Comparison of ENCODE assay signal across 15 cellular contexts in the genomic region with DNA sequence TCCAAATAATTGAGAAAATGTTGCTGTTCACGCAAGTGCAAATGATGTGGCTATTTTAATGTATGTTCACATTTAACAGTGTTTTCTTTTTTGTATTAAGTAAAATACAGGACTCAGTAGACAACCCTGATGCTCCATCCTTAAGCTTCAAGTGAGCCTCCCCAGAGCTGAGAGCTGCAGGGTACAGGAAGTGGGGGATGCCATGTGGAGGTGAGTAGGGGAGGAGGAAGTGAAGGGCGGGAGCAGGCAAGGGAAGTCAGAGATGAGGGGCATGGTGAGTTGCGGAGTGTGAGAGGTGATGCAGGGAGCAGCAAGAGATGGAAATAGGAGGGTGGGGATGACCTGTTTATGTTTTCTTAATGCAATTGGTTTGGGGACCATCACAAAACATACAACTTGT.
DNase-seq lines count a peak whose midpoint lies in the region; ATAC-seq and TF ChIP-seq lines count a peak whose summit lies in the region.
"Had no signal": no experiment of that assay in that cellular context is flagged by ENCODE, and none has a peak within 500 bp of the region (broad histone marks: within the 10 kb centered on the region; RNA-seq: fewer than 3 reads in every experiment).

No MANE protein-coding gene starts in this region.

- no peak for TF ChIP-seq CTCF in WTC11 (IDR thresholded peaks at IDR 0.05)
- TF ChIP-seq CTCF in natural killer cell (IDR thresholded peaks at IDR 0.05): no peak

- H3K4me1 Mint-ChIP-seq in activated CD4-positive, alpha-beta T cell treated with anti-CD3 and anti-CD28 coated beads, Interleukin-2, amount 10 ng/mL, durations not matched to agents 7 days and 5 days: peaks cover 37% of the 10 kb centered on the region
- H3K4me1 Mint-ChIP-seq in WTC11 (peaks cover 44% of the 10 kb centered on the region), natural killer cell (peaks cover 96% of the 10 kb centered on the region in 2 donors)

- intact Hi-C loops in natural killer cell (cut with micrococcal nuclease): loop anchor here (1.0 to 5.0 kb wide), 5 partner anchors 21 to 73 kb away; no protein-coding TSS in a partner anchor

- POLR2A ChIA-PET in activated CD4-positive, alpha-beta T cell treated with anti-CD3 and anti-CD28 coated beads, Interleukin-2, amount 10 ng/mL, durations not matched to agents 7 days and 5 days (lab: Charles Lee): no interaction called here
- POLR2A ChIA-PET in WTC11 (lab: Charles Lee): no interaction called here

- peaks cover 1% of the 10 kb centered on the region for H3K9me3 Mint-ChIP-seq in activated CD4-positive, alpha-beta T cell treated with anti-CD3 and anti-CD28 coated beads, Interleukin-2, amount 10 ng/mL, durations not matched to agents 7 days and 5 days
- H3K9me3 Mint-ChIP-seq in WTC11 (no peaks in the 10 kb centered on the region), natural killer cell (no peaks in the 10 kb centered on the region)

- CTCF ChIA-PET in activated CD4-positive, alpha-beta T cell treated with anti-CD3 and anti-CD28 coated beads, Interleukin-2, amount 10 ng/mL, durations not matched to agents 7 days and 5 days (lab: Charles Lee): interaction anchor here (0.5 to 0.9 kb wide), 3 partner anchors 28 to 409 kb away, joined by 3 read pairs; no protein-coding TSS in a partner anchor
- CTCF ChIA-PET in WTC11 (lab: Charles Lee): interaction anchor here (0.9 to 2.7 kb wide), 2 partner anchors 9 to 132 kb away, joined by 7 to 13 read pairs; no protein-coding TSS in a partner anchor

- no peaks in the 10 kb centered on the region for H3K27me3 Mint-ChIP-seq in activated CD4-positive, alpha-beta T cell treated with anti-CD3 and anti-CD28 coated beads, Interleukin-2, amount 10 ng/mL, durations not matched to agents 7 days and 5 days
- no peaks in the 10 kb centered on the region for H3K27me3 Mint-ChIP-seq in WTC11 (ENCODE audit: low read depth)
- no peaks in the 10 kb centered on the region for H3K27me3 Mint-ChIP-seq in natural killer cell (ENCODE audit: low read depth in 2 of 2)

- peak overlapping the region; percentile 69 for H3K27ac Mint-ChIP-seq in activated CD4-positive, alpha-beta T cell treated with anti-CD3 and anti-CD28 coated beads, Interleukin-2, amount 10 ng/mL, durations not matched to agents 7 days and 5 days
- H3K27ac Mint-ChIP-seq in WTC11: no peak overlapping the region
- peak overlapping the region; percentile 91 to 94 for H3K27ac Mint-ChIP-seq in natural killer cell

- no peak overlapping the region for H3K4me3 Mint-ChIP-seq in activated CD4-positive, alpha-beta T cell treated with anti-CD3 and anti-CD28 coated beads, Interleukin-2, amount 10 ng/mL, durations not matched to agents 7 days and 5 days
- H3K4me3 Mint-ChIP-seq in WTC11: no peak overlapping the region
- H3K4me3 Mint-ChIP-seq in natural killer cell: peak overlapping the region; percentile 86

- no peak for DNase-seq in activated CD4-positive, alpha-beta T cell treated with anti-CD3 and anti-CD28 coated beads, Interleukin-2, amount 10 ng/mL, durations not matched to agents 7 days and 5 days
- DNase-seq in activated CD4-positive, alpha-beta T cell treated with anti-CD3 and anti-CD28 coated beads for 1 hour: no peak
- DNase-seq in WTC11 (ENCODE audit: low spot score): no peak
- no peak for DNase-seq in natural killer cell
- DNase-seq in cerebellar cortex (ENCODE audit: low spot score): no peak
- no peak for DNase-seq in NOMO-1 treated with DMSO at 0.1 percent for 48 hours (lab: John Stamatoyannopoulos, UW; ENCODE audit: unreplicated experiment)
- DNase-seq in activated CD4-positive, alpha-beta T cell treated with anti-CD3 and anti-CD28 coated beads, Interleukin-2, amount 50 U/mL, for 4 hours: no peak
- DNase-seq: C1 segment of cervical spinal cord, DMS 273 treated with DMSO at 0.1 percent for 48 hours, HCEC 1CT, KBM-7, NCI-H146, NCI-H510A treated with DMSO at 0.1 percent for 48 hours, NCI-H82 had no signal

- ATAC-seq in WTC11 (peak; percentile 61), natural killer cell (peak; percentile 13 to 39 (median 22))
- ATAC-seq: Panc1 had no signal

- no peaks in the 10 kb centered on the region for H3K36me3 Mint-ChIP-seq in activated CD4-positive, alpha-beta T cell treated with anti-CD3 and anti-CD28 coated beads, Interleukin-2, amount 10 ng/mL, durations not matched to agents 7 days and 5 days (ENCODE audit: low read depth)
- H3K36me3 Mint-ChIP-seq in WTC11 (no peaks in the 10 kb centered on the region), natural killer cell (peaks cover 6% of the 10 kb centered on the region)

TF ChIP-seq in WTC11, 78 proteins besides CTCF, POLR2A, EP300 and RAD21:
- TF ChIP-seq, protein P1, sequence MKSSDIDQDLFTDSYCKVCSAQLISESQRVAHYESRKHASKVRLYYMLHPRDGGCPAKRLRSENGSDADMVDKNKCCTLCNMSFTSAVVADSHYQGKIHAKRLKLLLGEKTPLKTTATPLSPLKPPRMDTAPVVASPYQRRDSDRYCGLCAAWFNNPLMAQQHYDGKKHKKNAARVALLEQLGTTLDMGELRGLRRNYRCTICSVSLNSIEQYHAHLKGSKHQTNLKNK (CRISPR knock-in tag; IDR thresholded peaks at IDR 0.05): no peak
- TF ChIP-seq ZNF263 (CRISPR knock-in tag; IDR thresholded peaks at IDR 0.05; ENCODE audit: low read depth) (no peak), SOX15 (CRISPR knock-in tag; IDR thresholded peaks at IDR 0.05) (no peak), GABPB1 (CRISPR knock-in tag; IDR thresholded peaks at IDR 0.05) (no peak)
- TF ChIP-seq, protein P2, sequence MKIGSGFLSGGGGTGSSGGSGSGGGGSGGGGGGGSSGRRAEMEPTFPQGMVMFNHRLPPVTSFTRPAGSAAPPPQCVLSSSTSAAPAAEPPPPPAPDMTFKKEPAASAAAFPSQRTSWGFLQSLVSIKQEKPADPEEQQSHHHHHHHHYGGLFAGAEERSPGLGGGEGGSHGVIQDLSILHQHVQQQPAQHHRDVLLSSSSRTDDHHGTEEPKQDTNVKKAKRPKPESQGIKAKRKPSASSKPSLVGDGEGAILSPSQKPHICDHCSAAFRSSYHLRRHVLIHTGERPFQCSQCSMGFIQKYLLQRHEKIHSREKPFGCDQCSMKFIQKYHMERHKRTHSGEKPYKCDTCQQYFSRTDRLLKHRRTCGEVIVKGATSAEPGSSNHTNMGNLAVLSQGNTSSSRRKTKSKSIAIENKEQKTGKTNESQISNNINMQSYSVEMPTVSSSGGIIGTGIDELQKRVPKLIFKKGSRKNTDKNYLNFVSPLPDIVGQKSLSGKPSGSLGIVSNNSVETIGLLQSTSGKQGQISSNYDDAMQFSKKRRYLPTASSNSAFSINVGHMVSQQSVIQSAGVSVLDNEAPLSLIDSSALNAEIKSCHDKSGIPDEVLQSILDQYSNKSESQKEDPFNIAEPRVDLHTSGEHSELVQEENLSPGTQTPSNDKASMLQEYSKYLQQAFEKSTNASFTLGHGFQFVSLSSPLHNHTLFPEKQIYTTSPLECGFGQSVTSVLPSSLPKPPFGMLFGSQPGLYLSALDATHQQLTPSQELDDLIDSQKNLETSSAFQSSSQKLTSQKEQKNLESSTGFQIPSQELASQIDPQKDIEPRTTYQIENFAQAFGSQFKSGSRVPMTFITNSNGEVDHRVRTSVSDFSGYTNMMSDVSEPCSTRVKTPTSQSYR (CRISPR knock-in tag; IDR thresholded peaks at IDR 0.05): no peak; the same call in 1 of the 2 replicates
TF ChIP-seq in WTC11: peak in this region for 0.
